23 cellular contexts compared by ENCODE assay signal in the genomic region with DNA sequence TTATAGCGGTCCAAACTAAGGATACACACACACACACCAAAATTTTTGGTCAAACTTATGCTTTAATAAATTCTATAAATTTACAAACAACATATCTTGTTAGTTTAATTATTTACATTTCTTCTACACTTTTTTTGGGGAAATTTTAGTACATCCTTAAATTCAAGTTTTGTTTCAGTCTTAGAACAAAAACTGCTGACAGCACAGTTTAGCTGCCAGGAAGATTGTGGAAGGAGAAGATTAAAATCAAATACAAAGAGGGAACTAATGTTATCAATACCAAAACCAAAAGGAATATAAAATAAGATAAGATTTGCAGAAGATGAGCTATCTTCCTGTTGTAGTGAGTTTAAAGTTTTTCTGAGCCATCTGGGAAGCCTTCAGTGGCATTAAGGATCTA.
DNase-seq lines count a peak whose midpoint lies in the region; ATAC-seq, FAIRE-seq and TF ChIP-seq lines count a peak whose summit lies in the region.
"Had no signal": no experiment of that assay in that cellular context is flagged by ENCODE, and none has a peak within 500 bp of the region (broad histone marks: within the 10 kb centered on the region; RNA-seq: fewer than 3 reads in every experiment).

No MANE protein-coding gene starts in this region.

- TF ChIP-seq RAD21 in HepG2 (CRISPR knock-in tag; IDR thresholded peaks at IDR 0.05): no peak
- no peak for TF ChIP-seq RAD21 in K562 (CRISPR knock-in tag; conservative IDR thresholded peaks at IDR 0.05 in 1 of 2, IDR thresholded peaks at IDR 0.05 in 1 of 2)

- H3K36me3 ChIP-seq in HepG2 (replicated peaks in 1 of 2; ENCODE audit: control insufficient read depth in 1 of 2, insufficient read depth in 2 of 2, low read length in 2 of 2): no peaks in the 10 kb centered on the region
- H3K36me3 ChIP-seq in right lobe of liver: no peaks in the 10 kb centered on the region
- H3K36me3 ChIP-seq in K562 (ENCODE audit: control insufficient read depth, insufficient read depth, low read length): no peaks in the 10 kb centered on the region
- H3K36me3 ChIP-seq in hepatocyte (replicated peaks; ENCODE audit: insufficient read depth, low read depth): no peaks in the 10 kb centered on the region
- H3K36me3 ChIP-seq: BE2C, SJCRH30 had no signal

- H3K27ac ChIP-seq in HepG2 (ENCODE audit: extremely low read length, insufficient read depth, low read length): no peak overlapping the region
- no peak overlapping the region for H3K27ac ChIP-seq in right lobe of liver
- no peak overlapping the region for H3K27ac ChIP-seq in K562 (ENCODE audit: extremely low read depth, low read depth, low read length)
- no peak overlapping the region for H3K27ac ChIP-seq in hepatocyte
- peak overlapping the region; percentile 41 for H3K27ac ChIP-seq in temporal lobe (ENCODE audit: low read depth, low read length)
- H3K27ac ChIP-seq: SJCRH30 had no signal

- intact Hi-C loops in HepG2 (cut with micrococcal nuclease; ENCODE audit: unreplicated experiment): no loop called here
- intact Hi-C loops in right lobe of liver (cut with DNase I): no loop called here
- intact Hi-C loops in K562 (cut with micrococcal nuclease): no loop called here
- intact Hi-C loops in left ventricle myocardium superior (cut with micrococcal nuclease): no loop called here

- ATAC-seq in HepG2: no peak
- no peak for ATAC-seq in right lobe of liver
- ATAC-seq in K562: no peak
- ATAC-seq in left ventricle myocardium superior: no peak
- ATAC-seq: GM12878 had no signal

- DNase-seq in HepG2 (ENCODE audit: low spot score) (no peak), right lobe of liver (no peak), K562 (ENCODE audit: extremely low read depth in 1 of 4, low spot score in 3 of 4) (no peak), hepatocyte (ENCODE audit: low spot score) (no peak), NCI-H146 (lab: John Stamatoyannopoulos, UW) (no peak), left ventricle myocardium superior (no peak), NCI-H2029 (lab: John Stamatoyannopoulos, UW) (no peak)
- DNase-seq: BE2C, DMS79 treated with DMSO at 0.1 percent for 48 hours, KBM-7, MM.1S, NCI-H1048, NCI-H1436, NCI-H1930, NCI-H345, NCI-H524, NCI-H774, SJCRH30 had no signal

- H3K4me1 ChIP-seq in HepG2 (ENCODE audit: insufficient read depth, low read length) (peaks cover 16% of the 10 kb centered on the region; the same call in 1 of the 2 replicates), right lobe of liver (no peaks in the 10 kb centered on the region), K562 (replicated peaks in 1 of 2; ENCODE audit: control insufficient read depth in 2 of 2, insufficient read depth in 2 of 2, low read length in 2 of 2) (no peaks in the 10 kb centered on the region), hepatocyte (ENCODE audit: insufficient read depth) (peaks cover 17% of the 10 kb centered on the region)
- H3K4me1 ChIP-seq: BE2C, SJCRH30 had no signal

- POLR2A ChIA-PET in HepG2 (lab: Yijun Ruan, JAX) (no interaction called here), K562 (lab: Yijun Ruan, JAX) (no interaction called here)

- H3K27me3 ChIP-seq in HepG2 (ENCODE audit: control insufficient read depth in 1 of 2, insufficient read depth in 2 of 2, low read length in 2 of 2): no peaks in the 10 kb centered on the region
- H3K27me3 ChIP-seq in right lobe of liver: no peaks in the 10 kb centered on the region
- H3K27me3 ChIP-seq in K562 (ENCODE audit: control insufficient read depth in 2 of 2, insufficient read depth in 2 of 2, low read length in 2 of 2): no peaks in the 10 kb centered on the region
- no peaks in the 10 kb centered on the region for H3K27me3 ChIP-seq in hepatocyte
- H3K27me3 ChIP-seq: BE2C, SJCRH30 had no signal

- no peak for TF ChIP-seq CTCF in HepG2 (CRISPR knock-in tag; IDR thresholded peaks at IDR 0.05)
- no peak for TF ChIP-seq CTCF in right lobe of liver (IDR thresholded peaks at IDR 0.05)
- TF ChIP-seq CTCF in K562 (IDR thresholded peaks at IDR 0.05 in 2 of 3, conservative IDR thresholded peaks at IDR 0.05 in 1 of 3; ENCODE audit: insufficient read depth in 2 of 3, low read depth in 1 of 3, low read length in 3 of 3): no peak
- TF ChIP-seq CTCF in hepatocyte (IDR thresholded peaks at IDR 0.05; ENCODE audit: poor library complexity): no peak

- H3K9me3 ChIP-seq in HepG2 (ENCODE audit: low read length) (peaks cover 18% of the 10 kb centered on the region; the same call in 1 of the 2 replicates), right lobe of liver (no peaks in the 10 kb centered on the region), K562 (replicated peaks; ENCODE audit: control insufficient read depth, insufficient read depth, low read depth, low read length) (no peaks in the 10 kb centered on the region; the same call in 1 of the 2 replicates), hepatocyte (ENCODE audit: low read depth) (no peaks in the 10 kb centered on the region)
- H3K9me3 ChIP-seq: BE2C, SJCRH30 had no signal

- no peak for TF ChIP-seq EP300 in HepG2 (IDR thresholded peaks at IDR 0.05; ENCODE audit: low read depth in 2 of 2, low read length in 2 of 2)
- TF ChIP-seq EP300 in HepG2 (CRISPR knock-in tag; IDR thresholded peaks at IDR 0.05; ENCODE audit: borderline replicate concordance): no peak
- no peak for TF ChIP-seq EP300 in K562 (IDR thresholded peaks at IDR 0.05; ENCODE audit: low read length)

- H3K4me3 ChIP-seq in HepG2 (replicated peaks in 1 of 3; ENCODE audit: insufficient read depth in 1 of 3, low read depth in 2 of 3, low read length in 3 of 3): no peak overlapping the region
- no peak overlapping the region for H3K4me3 ChIP-seq in right lobe of liver
- no peak overlapping the region for H3K4me3 ChIP-seq in K562
- no peak overlapping the region for H3K4me3 ChIP-seq in hepatocyte
- H3K4me3 ChIP-seq: GM12878, SJCRH30 had no signal

- 38% methylated on average over 1 of the region's 1 CpG for WGBS in HepG2 (ENCODE audit: low lambda C conversion rate)
- 79% methylated on average over 1 of the region's 1 CpG for WGBS in right lobe of liver (ENCODE audit: insufficient coverage, low coverage, low lambda C conversion rate, missing lambda C conversion rate)
- 0% methylated on average over 1 of the region's 1 CpG for WGBS in K562 (ENCODE audit: insufficient coverage, low coverage, missing lambda C conversion rate)
- 92% methylated on average over 1 of the region's 1 CpG for WGBS in hepatocyte (ENCODE audit: low lambda C conversion rate, missing lambda C conversion rate)

- H3K4me2 ChIP-seq in HepG2 (ENCODE audit: low read depth, low read length) (no peak overlapping the region), K562 (ENCODE audit: insufficient read depth, low read length) (no peak overlapping the region), hepatocyte (peak overlapping the region; percentile 71)

- H2AFZ ChIP-seq in HepG2 (ENCODE audit: low read length) (no peak overlapping the region), K562 (ENCODE audit: low read depth, low read length) (no peak overlapping the region), hepatocyte (peak overlapping the region; percentile 60)

- no peak overlapping the region for H3K9ac ChIP-seq in HepG2 (ENCODE audit: insufficient read depth, low read depth, low read length)
- no peak overlapping the region for H3K9ac ChIP-seq in K562 (ENCODE audit: insufficient read depth in 1 of 2, low read depth in 2 of 2, low read length in 2 of 2)

- H3K79me2 ChIP-seq in HepG2 (ENCODE audit: insufficient read depth, low read length) (no peaks in the 10 kb centered on the region), K562 (ENCODE audit: control insufficient read depth, insufficient read depth, low read length) (no peaks in the 10 kb centered on the region), hepatocyte (no peaks in the 10 kb centered on the region)

- no TSS peak for BruUV-seq in HepG2 (replicated peaks; lab: Mats Ljungman, UMichigan)
- no TSS peak for BruUV-seq in K562 (replicated peaks; lab: Mats Ljungman, UMichigan)

- H4K20me1 ChIP-seq in HepG2 (ENCODE audit: insufficient read depth, low read length): no peaks in the 10 kb centered on the region
- H4K20me1 ChIP-seq in K562 (replicated peaks; ENCODE audit: control insufficient read depth, insufficient read depth, low read length): no peaks in the 10 kb centered on the region
- no peaks in the 10 kb centered on the region for H4K20me1 ChIP-seq in hepatocyte (ENCODE audit: insufficient read depth, poor library complexity, severe bottlenecking)

- H3K9me1 ChIP-seq in K562 (ENCODE audit: control insufficient read depth, insufficient read depth, low read length): no peaks in the 10 kb centered on the region

- FAIRE-seq in HepG2 (lab: Jason Lieb, UNC): no peak
- no peak for FAIRE-seq in K562 (lab: Jason Lieb, UNC)
- FAIRE-seq: A204.1, GM12878, H54, RCC 7860 had no signal

- in situ Hi-C loops in HepG2 (cut with HindIII; ENCODE audit: extremely low pct_ligation_motif_present, low pct_unique_long_range_greater_than_20kb) (no loop called here), K562 (cut with MboI) (no loop called here)

- TF ChIP-seq POLR2A in HepG2 (IDR thresholded peaks at IDR 0.05; ENCODE audit: insufficient read depth in 1 of 2, low read depth in 2 of 2, low read length in 2 of 2): no peak
- TF ChIP-seq POLR2A in right lobe of liver (IDR thresholded peaks at IDR 0.05): no peak
- no peak for TF ChIP-seq POLR2A in K562 (conservative IDR thresholded peaks at IDR 0.05)

- CTCF ChIA-PET in HepG2 (lab: Yijun Ruan, JAX; ENCODE audit: low intra/inter-chr PET ratio, low total read pairs) (no interaction called here), K562 (lab: Yijun Ruan, JAX; ENCODE audit: low intra/inter-chr PET ratio) (no interaction called here)

- no peaks in the 10 kb centered on the region for H3K9me2 ChIP-seq in hepatocyte (replicated peaks; ENCODE audit: insufficient read depth)

TF ChIP-seq in HepG2, 621 proteins besides CTCF, POLR2A, EP300 and RAD21 (continues in another document):
- TF ChIP-seq MAFK (conservative IDR thresholded peaks at IDR 0.05 in 1 of 2, IDR thresholded peaks at IDR 0.05 in 1 of 2; ENCODE audit: low read length in 2 of 2): peak; percentile 76 to 91
- peak; percentile 75 for TF ChIP-seq MAFF (IDR thresholded peaks at IDR 0.05; ENCODE audit: low read depth, low read length)
- no peak for TF ChIP-seq ZNF777 (CRISPR knock-in tag; IDR thresholded peaks at IDR 0.05)
- TF ChIP-seq PPARG (CRISPR knock-in tag; conservative IDR thresholded peaks at IDR 0.05): no peak

TF ChIP-seq in K562, 482 proteins besides CTCF, POLR2A, EP300 and RAD21 (continues in another document):
- TF ChIP-seq C11orf30 (IDR thresholded peaks at IDR 0.05; ENCODE audit: low read depth) (peak; percentile 9; the same call in 1 of the 2 replicates), TCFL5 (CRISPR knock-in tag; conservative IDR thresholded peaks at IDR 0.05) (no peak)

Comparison
In these comparisons a context has a peak if more than half of its experiments do, and no peak if none do; other contexts are left out.
1. Of the 241 proteins assayed by ChIP-seq in both HepG2 and K562: peak only in HepG2: none; only in K562: MAFG; in both: MAFF and MAFK; in neither: 238.